ENCODE assay signal across 35 cellular contexts in genomic region chr13:46352810-46353209, GRCh38. TPM values are rescaled to one million over a fixed set of nuclear protein-coding genes. Genes with fewer than 3 reads are reported as not detected.
DNase-seq lines count a peak whose midpoint lies in the region; ATAC-seq, FAIRE-seq and TF ChIP-seq lines count a peak whose summit lies in the region.
"Had no signal": no experiment of that assay in that cellular context is flagged by ENCODE, and none has a peak within 500 bp of the region (broad histone marks: within the 10 kb centered on the region; RNA-seq: fewer than 3 reads in every experiment).

No MANE protein-coding gene starts in this region.

- no peaks in the 10 kb centered on the region for H3K27me3 ChIP-seq in H1 (replicated peaks in 1 of 4; ENCODE audit: control insufficient read depth in 3 of 4, extremely low read depth in 1 of 4, insufficient read depth in 3 of 4, low read length in 3 of 4)
- no peaks in the 10 kb centered on the region for H3K27me3 ChIP-seq in trophoblast cell (ENCODE audit: insufficient read depth, low read length)
- no peaks in the 10 kb centered on the region for H3K27me3 ChIP-seq in GM23338 (ENCODE audit: insufficient read depth)
- H3K27me3 ChIP-seq: MG63, pancreas, vagina had no signal

- no peaks in the 10 kb centered on the region for H3K23me2 ChIP-seq in H1 (ENCODE audit: low read depth, low read length)

- no peak overlapping the region for H3K4ac ChIP-seq in H1 (replicated peaks; ENCODE audit: insufficient read length, low read depth, low read length)
- no peak overlapping the region for H3K4ac ChIP-seq in trophoblast cell (ENCODE audit: low read depth, low read length)

- H3K9me3 ChIP-seq in H1 (ENCODE audit: insufficient read depth in 2 of 2, low read depth in 1 of 2, low read length in 1 of 2) (no peaks in the 10 kb centered on the region), trophoblast cell (ENCODE audit: insufficient read depth, low read depth, low read length) (no peaks in the 10 kb centered on the region)
- H3K9me3 ChIP-seq: MG63, pancreas, thoracic aorta, vagina had no signal

- no peaks in the 10 kb centered on the region for H3K27me3 Mint-ChIP-seq in IgD-negative memory B cell
- peaks cover 3% of the 10 kb centered on the region for H3K27me3 Mint-ChIP-seq in GM23338 (ENCODE audit: insufficient read depth, low read depth, poor library complexity)
- H3K27me3 Mint-ChIP-seq: activated naive CD8-positive, alpha-beta T cell treated with anti-CD3 and anti-CD28 coated beads, Interleukin-2, amount 50 U/mL, for 24 hours; stimulated activated naive CD8-positive, alpha-beta T cell treated with anti-CD3 and anti-CD28 coated beads, Interleukin-15, Interleukin-2, amounts not matched to agents 100 ng/mL and 50 ng/mL, for 24 hours had no signal

- no peak overlapping the region for H3K23ac ChIP-seq in H1 (ENCODE audit: insufficient read length)
- no peak overlapping the region for H3K23ac ChIP-seq in trophoblast cell (ENCODE audit: low read length)

- no peak overlapping the region for H4K5ac ChIP-seq in H1 (ENCODE audit: insufficient read length, low read depth, low read length)

- WGBS in H1 (ENCODE audit: extremely low coverage in 1 of 2, insufficient coverage in 1 of 2, insufficient read length in 1 of 2, insufficient replicate concordance in 2 of 2, low coverage in 1 of 2, low lambda C conversion rate in 2 of 2, missing lambda C conversion rate in 1 of 2), 2 experiments: 86% methylated on average over 8 of the region's 8 CpGs; no CpG with 5 or more reads in 1 of the 2 experiments
- WGBS in trophoblast cell (ENCODE audit: extremely low coverage, insufficient coverage, insufficient read length): no CpG with 5 or more reads among the region's 8 CpGs

- H4K20me1 ChIP-seq in H1 (replicated peaks in 1 of 2; ENCODE audit: control insufficient read depth in 1 of 2, insufficient read depth in 2 of 2, low read length in 2 of 2): no peaks in the 10 kb centered on the region
- H4K20me1 ChIP-seq in GM23338 (replicated peaks; ENCODE audit: insufficient read depth): no peaks in the 10 kb centered on the region

- POLR2A ChIA-PET in H1 (lab: Charles Lee; ENCODE audit: partially characterized antibody): no interaction called here

- H4K8ac ChIP-seq in H1 (ENCODE audit: extremely low read depth, insufficient read depth, low read length): no peak overlapping the region
- no peak overlapping the region for H4K8ac ChIP-seq in trophoblast cell (ENCODE audit: low read depth, low read length)

- H3K4me1 Mint-ChIP-seq in IgD-negative memory B cell (peaks cover 0 to 9% (median 0%) of the 10 kb centered on the region in 3 donors), GM23338 (no peaks in the 10 kb centered on the region)
- H3K4me1 Mint-ChIP-seq: endodermal cell, nephron progenitor cell had no signal

- FAIRE-seq in H1 (lab: Jason Lieb, UNC): no peak
- FAIRE-seq: keratinocyte, pancreas, TTC549 had no signal

- H2AFZ ChIP-seq in H1 (ENCODE audit: low read length) (no peak overlapping the region), trophoblast cell (ENCODE audit: insufficient read depth, low read length, poor library complexity) (no peak overlapping the region), GM23338 (no peak overlapping the region)

- H2BK5ac ChIP-seq in H1 (ENCODE audit: low read depth, low read length) (no peak overlapping the region), trophoblast cell (ENCODE audit: low read depth, low read length, poor library complexity) (no peak overlapping the region)

- H3K4me3 ChIP-seq in H1 (ENCODE audit: extremely low read depth in 1 of 4, insufficient read depth in 2 of 4, low read depth in 3 of 4, low read length in 4 of 4): no peak overlapping the region
- H3K4me3 ChIP-seq in trophoblast cell (ENCODE audit: low read depth, low read length): no peak overlapping the region
- H3K4me3 ChIP-seq in GM23338: no peak overlapping the region
- H3K4me3 ChIP-seq: lung, MG63, pancreas, smooth muscle cell, thoracic aorta, vagina had no signal

- H4K12ac ChIP-seq in trophoblast cell (ENCODE audit: low read depth, low read length): no peak overlapping the region

- no peaks in the 10 kb centered on the region for H3K79me2 ChIP-seq in H1 (ENCODE audit: control insufficient read depth in 1 of 2, insufficient read depth in 2 of 2, low read length in 2 of 2)
- H3K79me2 ChIP-seq in trophoblast cell (ENCODE audit: control insufficient read depth, insufficient read depth, low read length, poor library complexity): no peaks in the 10 kb centered on the region
- H3K79me2 ChIP-seq in GM23338 (replicated peaks; ENCODE audit: insufficient read depth): no peaks in the 10 kb centered on the region

- H2BK15ac ChIP-seq in H1 (ENCODE audit: low read length): no peak overlapping the region

- H3K79me1 ChIP-seq in H1 (ENCODE audit: low read depth, low read length) (no peaks in the 10 kb centered on the region), trophoblast cell (ENCODE audit: low read length) (no peaks in the 10 kb centered on the region)

- H2BK20ac ChIP-seq in H1 (ENCODE audit: low read length): no peak overlapping the region

- peak; percentile 34 for DNase-seq in SKM-1 treated with dmso at 0.1 percent for 144 hours (lab: John Stamatoyannopoulos, UW; ENCODE audit: unreplicated experiment)
- no peak for DNase-seq in SKM-1 (lab: John Stamatoyannopoulos, UW; ENCODE audit: unreplicated experiment)
- no peak for DNase-seq in H1 (ENCODE audit: low read depth in 1 of 2, low spot score in 2 of 2)
- DNase-seq in trophoblast cell: peak; percentile 37 to 71
- no peak for DNase-seq in GM23338 (ENCODE audit: low spot score)
- no peak for DNase-seq in kidney tubule cell (ENCODE audit: low spot score)
- no peak for DNase-seq in epidermal melanocyte (ENCODE audit: insufficient read length, low spot score)
- DNase-seq: activated CD4-positive, alpha-beta T cell treated with anti-CD3 and anti-CD28 coated beads, Interleukin-2, amount 50 U/mL, for 48 hours; activated naive CD8-positive, alpha-beta T cell treated with anti-CD3 and anti-CD28 coated beads, Interleukin-2, amount 50 U/mL, for 24 hours; activated T-cell treated with anti-CD3 and anti-CD28 coated beads, Interleukin-2, amount 50 U/mL, for 48 hours; CD8-positive, alpha-beta memory T cell; central memory CD4-positive, alpha-beta T cell; EL; endodermal cell; H9; MG63; NCI-H1436 treated with DMSO at 0.1 percent for 48 hours; NCI-H446; NCI-H774; nephron progenitor cell; pancreas; retina; stimulated activated CD4-positive, alpha-beta T cell treated with anti-CD3 and anti-CD28 coated beads, Interleukin-2, amount 100 ng/mL, for 24 hours had no signal

- TF ChIP-seq RAD21 in H1 (IDR thresholded peaks at IDR 0.05 in 1 of 2, conservative IDR thresholded peaks at IDR 0.05 in 1 of 2; ENCODE audit: low read depth in 2 of 2, low read length in 2 of 2): no peak

- H3K9ac ChIP-seq in H1 (replicated peaks in 1 of 4; ENCODE audit: extremely low read depth in 1 of 4, low read depth in 3 of 4, low read length in 3 of 4) (no peak overlapping the region), trophoblast cell (ENCODE audit: low read length) (no peak overlapping the region)
- H3K9ac ChIP-seq: KMS-11 had no signal

- H3F3A ChIP-seq in GM23338 (replicated peaks; ENCODE audit: low read depth): no peaks in the 10 kb centered on the region

- no peaks in the 10 kb centered on the region for H3K36me3 ChIP-seq in H1 (ENCODE audit: control insufficient read depth in 2 of 4, insufficient read depth in 4 of 4, low read length in 3 of 4)
- no peaks in the 10 kb centered on the region for H3K36me3 ChIP-seq in trophoblast cell (ENCODE audit: control insufficient read depth in 1 of 2, insufficient read depth in 2 of 2, low read length in 2 of 2)
- H3K36me3 ChIP-seq in GM23338 (ENCODE audit: insufficient read depth): no peaks in the 10 kb centered on the region
- H3K36me3 ChIP-seq: MG63, pancreas, thoracic aorta, vagina had no signal

- peak overlapping the region; percentile 27; the same call in 1 of the 2 replicates for H2BK12ac ChIP-seq in H1 (ENCODE audit: low read depth, low read length)
- H2BK12ac ChIP-seq in trophoblast cell (ENCODE audit: low read length): no peak overlapping the region

- no peaks in the 10 kb centered on the region for H3K9me2 ChIP-seq in GM23338 (ENCODE audit: insufficient read depth)

- H3K36me3 Mint-ChIP-seq in IgD-negative memory B cell (peaks cover 19% of the 10 kb centered on the region), GM23338 (ENCODE audit: low read depth) (peaks cover 4% of the 10 kb centered on the region; the same call in 1 of the 3 replicates)

- H2AK5ac ChIP-seq in H1 (ENCODE audit: low read depth, low read length) (no peak overlapping the region), trophoblast cell (ENCODE audit: low read length) (no peak overlapping the region)

- H3K27ac ChIP-seq in H1 (ENCODE audit: low read depth, low read length): no peak overlapping the region
- H3K27ac ChIP-seq in trophoblast cell (ENCODE audit: low read depth, low read length): no peak overlapping the region
- no peak overlapping the region for H3K27ac ChIP-seq in GM23338 (ENCODE audit: low read depth)
- H3K27ac ChIP-seq: KMS-11, pancreas, vagina had no signal

- TF ChIP-seq CTCF in H1 (IDR thresholded peaks at IDR 0.05; ENCODE audit: control extremely low read depth in 1 of 3, insufficient read depth in 1 of 3, low read depth in 1 of 3, low read length in 3 of 3) (no peak), GM23338 (conservative IDR thresholded peaks at IDR 0.05; ENCODE audit: low read depth in 2 of 2) (no peak)

- peaks cover 0 to 5% (median 3%) of the 10 kb centered on the region in 3 donors for H3K9me3 Mint-ChIP-seq in IgD-negative memory B cell
- H3K9me3 Mint-ChIP-seq in GM23338: no peaks in the 10 kb centered on the region; the same call in 2 of the 3 replicates
- H3K9me3 Mint-ChIP-seq: CD8-positive, alpha-beta memory T cell; endodermal cell had no signal

- H3K4me1 ChIP-seq in H1 (replicated peaks in 1 of 4; ENCODE audit: control insufficient read depth in 3 of 4, insufficient read depth in 4 of 4, low read length in 3 of 4) (no peaks in the 10 kb centered on the region), trophoblast cell (ENCODE audit: control insufficient read depth in 1 of 2, insufficient read depth in 2 of 2, low read length in 2 of 2) (no peaks in the 10 kb centered on the region), GM23338 (ENCODE audit: insufficient read depth) (no peaks in the 10 kb centered on the region)
- H3K4me1 ChIP-seq: pancreas, vagina had no signal

- H2BK120ac ChIP-seq in H1 (replicated peaks; ENCODE audit: low read depth, low read length) (peak overlapping the region; percentile 14), trophoblast cell (ENCODE audit: insufficient read depth, low read length, poor library complexity) (no peak overlapping the region)

- H4K91ac ChIP-seq in H1 (replicated peaks; ENCODE audit: insufficient read length, low read length): no peak overlapping the region
- no peak overlapping the region for H4K91ac ChIP-seq in trophoblast cell (ENCODE audit: low read depth, low read length)

- peak overlapping the region in 2 of 3 donors; percentile 3 to 23 for H3K27ac Mint-ChIP-seq in IgD-negative memory B cell
- H3K27ac Mint-ChIP-seq in GM23338: no peak overlapping the region
- H3K27ac Mint-ChIP-seq: activated naive CD8-positive, alpha-beta T cell treated with anti-CD3 and anti-CD28 coated beads, Interleukin-2, amount 50 U/mL, for 24 hours; endodermal cell; H9; nephron progenitor cell; stimulated activated naive CD8-positive, alpha-beta T cell treated with anti-CD3 and anti-CD28 coated beads, Interleukin-15, Interleukin-2, amounts not matched to agents 100 ng/mL and 50 ng/mL, for 24 hours; T-helper 1 cell treated with Interleukin-12 subunit alpha and Interleukin-12 subunit beta and Interleukin-4 antibody, amounts not matched to agents 30 μg/mL and 1 μg/mL, for 36 hours had no signal

- TF ChIP-seq POLR2A in H1 (IDR thresholded peaks at IDR 0.05; ENCODE audit: control extremely low read depth in 1 of 2, low read depth in 2 of 2, low read length in 2 of 2): no peak

- H3K18ac ChIP-seq in H1 (ENCODE audit: extremely low read depth, low read length) (no peak overlapping the region), trophoblast cell (ENCODE audit: low read length) (no peak overlapping the region)

- H3K14ac ChIP-seq in H1 (ENCODE audit: insufficient read length) (no peak overlapping the region), trophoblast cell (ENCODE audit: low read length) (no peak overlapping the region)

- no peak overlapping the region for H3K56ac ChIP-seq in H1 (replicated peaks; ENCODE audit: insufficient read length, low read depth, low read length)

- CTCF ChIA-PET in H1 (lab: Charles Lee; ENCODE audit: partially characterized antibody): no interaction called here

- H3K4me3 Mint-ChIP-seq in IgD-negative memory B cell (no peak overlapping the region), GM23338 (no peak overlapping the region)
- H3K4me3 Mint-ChIP-seq: activated naive CD8-positive, alpha-beta T cell treated with anti-CD3 and anti-CD28 coated beads, Interleukin-2, amount 50 U/mL, for 24 hours; CD8-positive, alpha-beta memory T cell; endodermal cell; H9; nephron progenitor cell; stimulated activated naive CD8-positive, alpha-beta T cell treated with anti-CD3 and anti-CD28 coated beads, Interleukin-15, Interleukin-2, amounts not matched to agents 100 ng/mL and 50 ng/mL, for 24 hours; T-helper 1 cell treated with Interleukin-12 subunit alpha and Interleukin-12 subunit beta and Interleukin-4 antibody, amounts not matched to agents 30 μg/mL and 1 μg/mL, for 36 hours had no signal

- TF ChIP-seq EP300 in H1 (IDR thresholded peaks at IDR 0.05; ENCODE audit: borderline replicate concordance in 1 of 2, low read depth in 2 of 2, low read length in 2 of 2): no peak

- H3K4me2 ChIP-seq in H1 (ENCODE audit: insufficient read depth in 1 of 2, low read depth in 2 of 2, low read length in 2 of 2) (no peak overlapping the region), trophoblast cell (ENCODE audit: low read length) (no peak overlapping the region), GM23338 (no peak overlapping the region)
- H3K4me2 ChIP-seq: KMS-11, smooth muscle cell had no signal

- ATAC-seq in GM23338: no peak
- ATAC-seq: activated naive CD8-positive, alpha-beta T cell treated with anti-CD3 and anti-CD28 coated beads, Interleukin-2, amount 50 U/mL, for 24 hours; esophagus mucosa had no signal

RNA-seq across cellular contexts. Expression of gene RUBCNL, which starts 34.2 kb away (rescaled TPM):
- polyA plus RNA-seq in IgD-negative memory B cell (82.6 TPM), H1 (2011; rRNA removed) (2.6 and 4.2 TPM in 2 replicates), GM23338 (2016; fragmentation: Nextera tagmentation; extraction: Ambion mirVana) (2.9 and 4.2 TPM in 2 replicates)
- 4.9 and 7.2 TPM in 2 replicates for total RNA-seq in H1 (2021; fragmentation: NEBNext Ultra II Directional; extraction: Animal tissue kit (Norgen Biotek cat#: 25700))
- polyA plus RNA-seq in H1 (2011; cell fraction: cytosol; rRNA removed): 3.3 TPM
- polyA plus RNA-seq in H1 (2011; cell fraction: nucleus; rRNA removed): 7.0 TPM
- 2.5 to 4.4 TPM (median 3.6 TPM) in 4 replicates for polyA plus RNA-seq in H1 (2012, experiment 1 of 2)
- 0.68 TPM for polyA plus RNA-seq in H1 (2012, experiment 2 of 2)
- polyA plus RNA-seq in H1 (2013, experiment 1 of 2): 2.4 TPM
- polyA plus RNA-seq in H1 (2013, experiment 2 of 2): 1.9 TPM
- polyA minus RNA-seq in H1 (2011; rRNA and poly(A)+ RNA removed): 9.0 and 17.5 TPM in 2 replicates
- 4.1 TPM for polyA minus RNA-seq in H1 (2011; cell fraction: cytosol; rRNA and poly(A)+ RNA removed)
- polyA minus RNA-seq in H1 (2011; cell fraction: nucleus; rRNA and poly(A)+ RNA removed): 5.4 TPM
- 0.99 and 1.0 TPM in 2 replicates for polyA plus RNA-seq in trophoblast cell (2013)
- 4.2 and 5.9 TPM in 2 replicates for total RNA-seq in GM23338 (2014; rRNA removed; shearing (Covaris generic))
- total RNA-seq: CD8-positive, alpha-beta memory T cell; RPMI7951 had no signal
- polyA plus RNA-seq: CD8-positive, alpha-beta memory T cell; smooth muscle cell had no signal

Comparison
In these comparisons a context has a peak if more than half of its experiments do, and no peak if none do; other contexts are left out.
1. DNase-seq: peak in SKM-1 treated with dmso at 0.1 percent for 144 hours (single experiment) and trophoblast cell (2 of 2); none in SKM-1 (single experiment), H1 (0 of 2), GM23338 (single experiment), kidney tubule cell (single experiment) and epidermal melanocyte (single experiment).
2. RNA of gene RUBCNL, which starts 34.2 kb away (polyA plus RNA-seq): 82.6 TPM in IgD-negative memory B cell (single experiment); 2.9 to 4.2 TPM in GM23338 and 0.68 to 7.0 TPM in H1; every median in the first group is over 10 times any median in the second.